Comparison of ENCODE assay signal across 11 cellular contexts in the genomic region with DNA sequence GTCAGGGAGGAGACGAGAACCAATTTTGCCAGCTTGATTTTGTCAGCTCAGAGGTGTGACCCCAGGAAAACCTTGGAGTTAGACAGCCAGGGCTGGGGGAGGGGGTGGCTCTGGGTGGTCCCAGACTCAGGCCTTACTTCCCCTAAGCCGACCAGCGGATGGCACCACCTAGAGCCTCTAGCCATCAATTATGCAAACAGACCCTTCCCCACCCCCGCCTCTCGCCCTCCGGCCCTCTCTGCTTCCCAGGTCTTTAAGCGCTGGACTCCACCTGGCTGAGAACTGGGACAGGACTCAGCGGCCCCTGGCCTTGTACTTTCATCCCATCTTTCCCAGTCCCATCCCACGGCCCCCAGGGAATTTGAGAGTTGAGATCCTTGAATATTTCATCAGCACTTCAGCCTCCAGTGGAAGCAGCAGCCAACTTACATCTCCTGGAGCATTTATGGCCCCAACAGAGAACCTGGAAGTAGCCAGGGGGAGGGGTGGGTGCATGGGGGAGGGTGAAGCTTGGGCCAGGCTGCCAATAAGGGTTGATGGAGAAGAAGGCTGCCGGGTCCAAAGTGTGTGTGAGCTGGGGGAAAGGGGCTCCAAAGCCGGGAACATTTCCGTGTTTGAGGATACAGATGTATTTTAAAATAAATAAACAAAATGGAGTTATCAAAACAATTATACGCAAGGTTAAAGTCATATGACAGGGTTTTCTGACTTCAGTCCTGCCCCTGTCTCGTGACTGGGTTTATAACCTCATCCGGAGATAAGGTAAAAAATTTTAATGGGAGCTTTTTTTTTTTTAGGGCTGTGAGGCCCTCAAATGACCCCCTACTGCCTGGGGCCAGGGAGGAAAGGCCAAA. TPM values are rescaled to one million over a fixed set of nuclear protein-coding genes. Genes with fewer than 3 reads are reported as not detected.
DNase-seq lines count a peak whose midpoint lies in the region; ATAC-seq and TF ChIP-seq lines count a peak whose summit lies in the region.
"Had no signal": no experiment of that assay in that cellular context is flagged by ENCODE, and none has a peak within 500 bp of the region (broad histone marks: within the 10 kb centered on the region; RNA-seq: fewer than 3 reads in every experiment).

No MANE protein-coding gene starts in this region.

- no peaks in the 10 kb centered on the region for H3K9me3 ChIP-seq in breast epithelium
- peaks cover 2% of the 10 kb centered on the region for H3K9me3 ChIP-seq in iPS-18c (ENCODE audit: control insufficient read depth, insufficient read depth, low read length)

- H3K36me3 ChIP-seq in H7 (replicated peaks; ENCODE audit: control insufficient read depth, insufficient read depth, low read length) (no peaks in the 10 kb centered on the region), breast epithelium (no peaks in the 10 kb centered on the region)

- intact Hi-C loops in breast epithelium (cut with DNase I; ENCODE audit: low total_unique reads), result no loop called here

- no peak for ATAC-seq in GM19395 (IDR thresholded peaks at IDR 0.05; ENCODE audit: unreplicated experiment)

- DNase-seq in H7 (peak; percentile 82), breast epithelium (ENCODE audit: low spot score in 2 of 2) (no peak), retina (peak; percentile 61), NCI-H187 (lab: John Stamatoyannopoulos, UW) (no peak), kidney tubule cell (ENCODE audit: low spot score) (no peak), glomerular visceral epithelial cell (ENCODE audit: extremely low spot score) (no peak)
- DNase-seq: effector memory CD4-positive, alpha-beta T cell; midbrain; stimulated activated CD4-positive, alpha-beta T cell treated with anti-CD3 and anti-CD28 coated beads, Interleukin-4, amount 100 ng/mL, for 1 hour had no signal

- H3K27ac ChIP-seq in breast epithelium, result peak overlapping the region; percentile 89 to 94

- peaks cover 7 to 18% of the 10 kb centered on the region in 2 donors for H3K4me1 ChIP-seq in breast epithelium

- TF ChIP-seq CTCF in breast epithelium (IDR thresholded peaks at IDR 0.05), result no peak

- H3K27me3 ChIP-seq in H7 (ENCODE audit: control insufficient read depth, insufficient read depth, low read length) (peaks cover 4% of the 10 kb centered on the region), breast epithelium (no peaks in the 10 kb centered on the region)

- H3K4me3 ChIP-seq in H7 (ENCODE audit: insufficient read depth, low read depth, low read length) (no peak overlapping the region; the same call in 1 of the 2 replicates), breast epithelium (peak overlapping the region in 2 of 3 donors; percentile 28 to 44), iPS-18c (ENCODE audit: insufficient read depth, low read depth, low read length) (peak overlapping the region; percentile 36; the same call in 1 of the 2 replicates)

- no peak for TF ChIP-seq POLR2A in breast epithelium (IDR thresholded peaks at IDR 0.05)

RNA-seq across cellular contexts. Expression of gene JUP, which starts 7.5 kb away (rescaled TPM):
- 58.4 and 68.5 TPM in 2 replicates for total RNA-seq in H7 (2014; rRNA removed; shearing (Covaris generic))
- 100 to 1,000 TPM; 107 to 158 (median 121) TPM for total RNA-seq in breast epithelium

RNA-seq across cellular contexts. Expression of gene P3H4, which starts 17.8 kb away (rescaled TPM):
- 34.7 and 44.6 TPM in 2 replicates for total RNA-seq in H7 (2014; rRNA removed; shearing (Covaris generic))
- total RNA-seq in breast epithelium, result 10 to 100 TPM in 2 of 3 donors, 1 to 10 TPM in 1; 6.2 to 19.0 (median 14.9) TPM

RNA-seq across cellular contexts. Expression of gene FKBP10, which starts 18.8 kb away (rescaled TPM):
- total RNA-seq in H7 (2014; rRNA removed; shearing (Covaris generic)), result 206 and 213 TPM in 2 replicates
- 10 to 100 TPM; 35.9 to 43.3 (median 39.4) TPM for total RNA-seq in breast epithelium

RNA-seq across cellular contexts. Expression of gene NT5C3B, which starts 42.1 kb away (rescaled TPM):
- total RNA-seq in H7 (2014; rRNA removed; shearing (Covaris generic)), result 62.2 and 77.1 TPM in 2 replicates
- 10 to 100 TPM; 50.2 to 83.9 (median 60.6) TPM for total RNA-seq in breast epithelium

RNA-seq across cellular contexts. Expression of gene KLHL10, which starts 43.6 kb away (rescaled TPM):
- total RNA-seq in H7 (2014; rRNA removed; shearing (Covaris generic)), result 0.10 and 1.1 TPM in 2 replicates
- under 1 TPM in 2 of 3 donors, not detected in 1; 0.80 to 0.88 TPM for total RNA-seq in breast epithelium

Comparison
In these comparisons a context has a peak if more than half of its experiments do, and no peak if none do; other contexts are left out.
1. DNase-seq: peak in H7 (single experiment) and retina (single experiment); none in breast epithelium (0 of 2), NCI-H187 (0 of 2), kidney tubule cell (single experiment) and glomerular visceral epithelial cell (single experiment).